In genomic region chr10:1375805-1376170, GRCh38 we compare ENCODE assay signal across 20 cellular contexts.
DNase-seq lines count a peak whose midpoint lies in the region; TF ChIP-seq lines count a peak whose summit lies in the region.
"Had no signal": no experiment of that assay in that cellular context is flagged by ENCODE, and none has a peak within 500 bp of the region (broad histone marks: within the 10 kb centered on the region; RNA-seq: fewer than 3 reads in every experiment).

No MANE protein-coding gene starts in this region.

- no peak overlapping the region for H3K27ac Mint-ChIP-seq in endodermal cell
- H3K27ac Mint-ChIP-seq: B cell, CD14-positive monocyte had no signal

- no peak overlapping the region for H4K91ac ChIP-seq in neuronal stem cell (ENCODE audit: low read depth, low read length, poor library complexity)

- H3K79me1 ChIP-seq in neuronal stem cell (ENCODE audit: low read depth, low read length): peaks cover 2% of the 10 kb centered on the region

- H2AK5ac ChIP-seq in neuronal stem cell (ENCODE audit: low read depth, low read length): no peak overlapping the region

- H3K36me3 Mint-ChIP-seq in endodermal cell (ENCODE audit: low read depth): no peaks in the 10 kb centered on the region
- H3K36me3 Mint-ChIP-seq: CD14-positive monocyte had no signal

- H3K27me3 ChIP-seq in endodermal cell (ENCODE audit: control insufficient read depth, insufficient read depth, low read length, poor library complexity, severe bottlenecking): no peaks in the 10 kb centered on the region
- H3K27me3 ChIP-seq in neuronal stem cell (ENCODE audit: control insufficient read depth in 3 of 3, insufficient read depth in 3 of 3, low read depth in 1 of 3, low read length in 3 of 3): peaks cover 0 to 2% (median 0%) of the 10 kb centered on the region in 3 experiments
- H3K27me3 ChIP-seq: Peyer's patch, SJCRH30 had no signal

- no peak overlapping the region for H3K9ac ChIP-seq in endodermal cell (ENCODE audit: extremely low read depth, low read length, poor library complexity, severe bottlenecking)
- H3K9ac ChIP-seq in neuronal stem cell (ENCODE audit: low read depth, low read length, poor library complexity): peak overlapping the region; percentile 72
- H3K9ac ChIP-seq: KMS-11 had no signal

- peak overlapping the region; percentile 87 for H2BK15ac ChIP-seq in neuronal stem cell (ENCODE audit: low read length)

- H3K4me1 Mint-ChIP-seq in endodermal cell: peaks cover 14% of the 10 kb centered on the region
- H3K4me1 Mint-ChIP-seq: B cell, CD14-positive monocyte had no signal

- H3K36me3 ChIP-seq in HEK293 (ENCODE audit: control insufficient read depth in 2 of 2, insufficient read depth in 1 of 2, low read length in 2 of 2): no peaks in the 10 kb centered on the region
- no peaks in the 10 kb centered on the region for H3K36me3 ChIP-seq in endodermal cell (ENCODE audit: control insufficient read depth, insufficient read depth, low read length)
- H3K36me3 ChIP-seq in neuronal stem cell (replicated peaks in 1 of 2; ENCODE audit: control insufficient read depth in 2 of 2, insufficient read depth in 2 of 2, low read length in 2 of 2): peaks cover 0 to 3% of the 10 kb centered on the region in 2 donors
- H3K36me3 ChIP-seq: Peyer's patch, SJCRH30 had no signal

- CTCF ChIA-PET in HEK293 (lab: Yijun Ruan, JAX): no interaction called here

- no peaks in the 10 kb centered on the region for H3K4me1 ChIP-seq in HEK293 (ENCODE audit: control insufficient read depth, insufficient read depth, low read length)
- no peaks in the 10 kb centered on the region for H3K4me1 ChIP-seq in endodermal cell (ENCODE audit: control insufficient read depth, insufficient read depth, low read length)
- peaks cover 0 to 9% of the 10 kb centered on the region in 2 donors for H3K4me1 ChIP-seq in neuronal stem cell (ENCODE audit: control insufficient read depth in 2 of 2, insufficient read depth in 1 of 2, low read depth in 1 of 2, low read length in 2 of 2)
- H3K4me1 ChIP-seq: A549, Peyer's patch, SJCRH30 had no signal

- peak overlapping the region; percentile 84 for H3K14ac ChIP-seq in neuronal stem cell (ENCODE audit: low read length)

- H3K4me3 ChIP-seq in HEK293 (ENCODE audit: low read depth, low read length) (no peak overlapping the region), endodermal cell (ENCODE audit: low read length) (no peak overlapping the region), neuronal stem cell (ENCODE audit: low read length in 2 of 2) (peak overlapping the region in 1 of 2 donors; percentile 58)
- H3K4me3 ChIP-seq: A549, Peyer's patch, SJCRH30 had no signal

- H2BK120ac ChIP-seq in neuronal stem cell (ENCODE audit: low read depth, low read length): no peak overlapping the region

- peaks cover 4% of the 10 kb centered on the region for H3K27me3 Mint-ChIP-seq in endodermal cell (ENCODE audit: insufficient read depth)

- peak; percentile 4 for DNase-seq in D341Med (ENCODE audit: low spot score)
- DNase-seq in endodermal cell: peak; percentile 49
- no peak for DNase-seq in neuronal stem cell (ENCODE audit: low spot score)
- DNase-seq in NCI-H1048 (lab: John Stamatoyannopoulos, UW): no peak
- no peak for DNase-seq in iPS-NIHi7 (ENCODE audit: extremely low spot score)
- no peak for DNase-seq in NCI-H1694 (lab: John Stamatoyannopoulos, UW)
- DNase-seq: DMS53, GDM1, NCI-H1105, NCI-H1694 treated with DMSO at 0.1 percent for 48 hours, NCI-H2081 treated with DMSO at 0.1 percent for 48 hours, NCI-H446, NCI-H526, SJCRH30 had no signal

- H3K4ac ChIP-seq in neuronal stem cell (ENCODE audit: low read length): peak overlapping the region; percentile 81

- POLR2A ChIA-PET in HEK293 (lab: Yijun Ruan, JAX): no interaction called here

- no peaks in the 10 kb centered on the region for H3K9me3 ChIP-seq in HEK293 (ENCODE audit: control insufficient read depth, insufficient read depth, low read depth, low read length)
- no peaks in the 10 kb centered on the region for H3K9me3 ChIP-seq in endodermal cell (ENCODE audit: control insufficient read depth, low read length)
- peaks cover 0 to 7% of the 10 kb centered on the region in 2 donors for H3K9me3 ChIP-seq in neuronal stem cell (replicated peaks in 1 of 2; ENCODE audit: control insufficient read depth in 2 of 2, insufficient read depth in 1 of 2, low read depth in 1 of 2, low read length in 2 of 2)
- H3K9me3 ChIP-seq: A549, Peyer's patch, SJCRH30 had no signal

- H2BK5ac ChIP-seq in neuronal stem cell (ENCODE audit: low read length): no peak overlapping the region

- no peak overlapping the region for H4K8ac ChIP-seq in neuronal stem cell (ENCODE audit: low read depth, low read length)

- no peak overlapping the region for H3K4me2 ChIP-seq in neuronal stem cell (ENCODE audit: insufficient read depth, low read length, poor library complexity, severe bottlenecking)
- H3K4me2 ChIP-seq: A549, KMS-11 had no signal

- H3K27ac ChIP-seq in HEK293 (ENCODE audit: extremely low read depth, low read depth, low read length) (no peak overlapping the region), endodermal cell (ENCODE audit: low read depth, low read length) (no peak overlapping the region), neuronal stem cell (replicated peaks; ENCODE audit: low read length) (no peak overlapping the region)
- H3K27ac ChIP-seq: A549, KMS-11, Peyer's patch, SJCRH30 had no signal

- WGBS in endodermal cell (ENCODE audit: insufficient coverage in 1 of 2, insufficient read length in 1 of 2), 2 experiments: 88 to 100% methylated on average over 3 to 14 of the region's 14 CpGs
- WGBS in neuronal stem cell (ENCODE audit: extremely low coverage in 2 of 2, insufficient read length in 2 of 2, insufficient replicate concordance in 1 of 2), 2 donors: 100% methylated on average over 2 of the region's 14 CpGs; no CpG with 5 or more reads in 1 of the 2 donors

- peak overlapping the region; percentile 71 for H3K18ac ChIP-seq in neuronal stem cell (ENCODE audit: low read length)

- no peaks in the 10 kb centered on the region for H3K9me3 Mint-ChIP-seq in endodermal cell

- H3K23ac ChIP-seq in neuronal stem cell (ENCODE audit: low read depth, low read length, poor library complexity): peak overlapping the region; percentile 83

- H2BK12ac ChIP-seq in neuronal stem cell (ENCODE audit: low read length): peak overlapping the region; percentile 33

- no peak overlapping the region for H3K4me3 Mint-ChIP-seq in endodermal cell
- H3K4me3 Mint-ChIP-seq: B cell, CD14-positive monocyte had no signal

- no peak overlapping the region for H2AFZ ChIP-seq in neuronal stem cell (ENCODE audit: low read length)

- TF ChIP-seq CTCF in HEK293 (tag by site-specific recombination; IDR thresholded peaks at IDR 0.05) (no peak), endodermal cell (conservative IDR thresholded peaks at IDR 0.05) (no peak)

TF ChIP-seq in HEK293, 187 proteins besides CTCF, POLR2A, EP300 and RAD21:
- TF ChIP-seq ZNF521 (tag by site-specific recombination; IDR thresholded peaks at IDR 0.05): no peak
- TF ChIP-seq ZNF658 (tag by site-specific recombination; IDR thresholded peaks at IDR 0.05): 0 out of 2 replicates have a peak, but pooled peaks have one; percentile 17
- TF ChIP-seq ZNF133 (tag by site-specific recombination; IDR thresholded peaks at IDR 0.05): no peak
- TF ChIP-seq ZBTB26 (tag by site-specific recombination; optimal IDR thresholded peaks at IDR 0.05): peak; percentile 27
- peak; percentile 98 for TF ChIP-seq ZSCAN4 (tag by site-specific recombination; IDR thresholded peaks at IDR 0.05)
- no peak for TF ChIP-seq SP2 (tag by site-specific recombination; IDR thresholded peaks at IDR 0.05)
TF ChIP-seq in HEK293: peak in this region for 3.

Comparison
In these comparisons a context has a peak if more than half of its experiments do, and no peak if none do; other contexts are left out.
1. DNase-seq: peak in D341Med (single experiment) and endodermal cell (single experiment); none in neuronal stem cell (single experiment), NCI-H1048 (single experiment), iPS-NIHi7 (single experiment) and NCI-H1694 (single experiment).